In the genomic region with DNA sequence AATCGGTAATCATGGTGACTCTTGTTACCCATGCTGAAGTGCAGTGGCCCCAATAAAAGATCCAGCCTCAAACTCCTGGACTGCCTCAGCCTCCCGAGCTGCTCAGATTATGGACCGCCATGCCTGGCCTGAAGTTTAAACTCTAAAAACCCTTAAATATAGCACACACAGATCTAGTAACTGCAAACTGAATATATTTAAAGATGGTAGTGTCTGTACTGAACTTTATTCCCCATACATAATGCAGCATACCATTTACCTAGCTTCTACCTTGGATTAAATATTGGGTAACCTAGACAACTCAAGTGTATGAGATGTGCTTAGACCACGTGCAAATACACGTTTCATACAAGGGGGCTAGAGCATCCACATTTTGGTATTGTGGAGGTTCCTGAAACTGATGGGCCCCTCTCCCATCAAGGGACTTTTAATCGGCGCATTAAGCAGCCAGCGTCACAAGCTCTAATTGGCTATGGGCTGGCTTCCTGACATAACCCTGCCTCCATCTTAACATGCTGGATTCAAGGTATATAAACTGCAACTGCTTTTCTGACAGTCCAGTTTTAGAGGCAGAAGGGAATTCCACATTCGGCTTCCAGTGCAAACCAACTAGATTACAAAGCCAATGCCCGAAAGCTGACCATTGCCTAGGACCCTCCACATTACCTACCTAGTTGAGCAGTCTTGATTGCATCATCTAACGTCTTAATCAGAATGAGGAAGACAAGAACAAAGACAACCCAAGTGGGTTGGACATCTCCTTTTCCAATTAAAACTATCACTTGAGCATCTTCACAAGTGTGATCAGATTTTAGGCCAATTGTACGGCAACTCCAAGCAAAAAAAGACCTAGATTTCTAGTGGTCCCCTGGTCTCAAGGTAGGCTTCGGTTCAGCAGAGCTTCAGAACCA, we compare ENCODE assay signal across 10 cellular contexts. TPM values are rescaled to one million over a fixed set of nuclear protein-coding genes. Genes with fewer than 3 reads are reported as not detected.
A peak's percentile ranks its signal among the peaks of the same experiment; 100 is the strongest.
DNase-seq lines count a peak whose midpoint lies in the region; ATAC-seq and TF ChIP-seq lines count a peak whose summit lies in the region.
"Had no signal": no experiment of that assay in that cellular context is flagged by ENCODE, and none has a peak within 500 bp of the region (broad histone marks: within the 10 kb centered on the region; RNA-seq: fewer than 3 reads in every experiment).

No MANE protein-coding gene starts in this region.

- no peak for TF ChIP-seq CTCF in neural crest cell (conservative IDR thresholded peaks at IDR 0.05)

- H3K27me3 Mint-ChIP-seq in activated CD8-positive, alpha-beta memory T cell treated with anti-CD3 and anti-CD28 coated beads, Interleukin-2, amount 10 ng/mL, durations not matched to agents 7 days and 5 days: no peaks in the 10 kb centered on the region
- H3K27me3 Mint-ChIP-seq in neural crest cell (ENCODE audit: low read depth): peaks cover 39% of the 10 kb centered on the region

- no peaks in the 10 kb centered on the region for H3K9me3 Mint-ChIP-seq in activated CD8-positive, alpha-beta memory T cell treated with anti-CD3 and anti-CD28 coated beads, Interleukin-2, amount 10 ng/mL, durations not matched to agents 7 days and 5 days (ENCODE audit: low read depth)
- H3K9me3 Mint-ChIP-seq in neural crest cell: peaks cover 2% of the 10 kb centered on the region

- no peak overlapping the region for H3K4me3 Mint-ChIP-seq in activated CD8-positive, alpha-beta memory T cell treated with anti-CD3 and anti-CD28 coated beads, Interleukin-2, amount 10 ng/mL, durations not matched to agents 7 days and 5 days
- H3K4me3 Mint-ChIP-seq in neural crest cell: peak overlapping the region; percentile 74

- CTCF ChIA-PET in activated CD8-positive, alpha-beta memory T cell treated with anti-CD3 and anti-CD28 coated beads, Interleukin-2, amount 10 ng/mL, durations not matched to agents 7 days and 5 days (lab: Charles Lee): interaction anchor here (0.7 to 3.0 kb wide), 8 partner anchors 8 to 182 kb away, joined by 3 to 22 read pairs (median 5); partner anchors contain the start of genes CBX3 and NFE2L3

- H3K36me3 Mint-ChIP-seq in activated CD8-positive, alpha-beta memory T cell treated with anti-CD3 and anti-CD28 coated beads, Interleukin-2, amount 10 ng/mL, durations not matched to agents 7 days and 5 days: peaks cover 79% of the 10 kb centered on the region
- peaks cover 57% of the 10 kb centered on the region for H3K36me3 Mint-ChIP-seq in neural crest cell (ENCODE audit: low read depth)

- H3K4me1 Mint-ChIP-seq in activated CD8-positive, alpha-beta memory T cell treated with anti-CD3 and anti-CD28 coated beads, Interleukin-2, amount 10 ng/mL, durations not matched to agents 7 days and 5 days: peaks cover 75% of the 10 kb centered on the region
- H3K4me1 Mint-ChIP-seq in neural crest cell: peaks cover 68% of the 10 kb centered on the region

- DNase-seq in NCI-H1417 (lab: John Stamatoyannopoulos, UW) (peak in 2 of 3 experiments; percentile 34 to 71), NCI-H1417 treated with DMSO at 0.1 percent for 48 hours (lab: John Stamatoyannopoulos, UW) (no peak), LoVo (ENCODE audit: low spot score) (peak; percentile 46), neural crest cell (ENCODE audit: low read depth, low spot score) (no peak), hippocampal formation (lab: John Stamatoyannopoulos, UW) (no peak), GOT3 (lab: John Stamatoyannopoulos, UW) (no peak)
- no peak for DNase-seq in activated CD8-positive, alpha-beta memory T cell treated with anti-CD3 and anti-CD28 coated beads, Interleukin-2, amount 10 ng/mL, durations not matched to agents 7 days and 5 days
- DNase-seq: NCI-H2107; stimulated activated CD4-positive, alpha-beta T cell treated with anti-CD3 and anti-CD28 coated beads, Interleukin-4, amount 100 ng/mL, for 4 hours had no signal

- peak; percentile 15 for ATAC-seq in activated CD8-positive, alpha-beta memory T cell treated with anti-CD3 and anti-CD28 coated beads, Interleukin-2, amount 10 ng/mL, durations not matched to agents 7 days and 5 days
- ATAC-seq in GM21423 (IDR thresholded peaks at IDR 0.05; ENCODE audit: unreplicated experiment): no peak

- H3K27ac Mint-ChIP-seq in activated CD8-positive, alpha-beta memory T cell treated with anti-CD3 and anti-CD28 coated beads, Interleukin-2, amount 10 ng/mL, durations not matched to agents 7 days and 5 days: peak overlapping the region; percentile 81
- no peak overlapping the region for H3K27ac Mint-ChIP-seq in neural crest cell (ENCODE audit: unreplicated experiment)

RNA-seq across cellular contexts. Expression of gene HNRNPA2B1, which starts 12.9 kb away (rescaled TPM):
- 100 to 1,000 TPM; 768 to 857 TPM for total RNA-seq in activated CD8-positive, alpha-beta memory T cell treated with anti-CD3 and anti-CD28 coated beads, Interleukin-2, amount 10 ng/mL, durations not matched to agents 7 days and 5 days
- 1,068 and 1,071 TPM in 2 replicates for total RNA-seq in neural crest cell

RNA-seq across cellular contexts. Expression of gene CBX3, which starts 13.9 kb away (rescaled TPM):
- total RNA-seq in activated CD8-positive, alpha-beta memory T cell treated with anti-CD3 and anti-CD28 coated beads, Interleukin-2, amount 10 ng/mL, durations not matched to agents 7 days and 5 days: 100 to 1,000 TPM; 235 to 279 TPM
- total RNA-seq in neural crest cell: 291 and 293 TPM in 2 replicates

RNA-seq across cellular contexts. Expression of gene NFE2L3, which starts 35.6 kb away (rescaled TPM):
- total RNA-seq in activated CD8-positive, alpha-beta memory T cell treated with anti-CD3 and anti-CD28 coated beads, Interleukin-2, amount 10 ng/mL, durations not matched to agents 7 days and 5 days: 10 to 100 TPM; 20.1 to 44.4 TPM
- total RNA-seq in neural crest cell: 2.4 and 3.5 TPM in 2 replicates

Comparison
In these comparisons a context has a peak if more than half of its experiments do, and no peak if none do; other contexts are left out.
1. DNase-seq: peak in NCI-H1417 (2 of 3) and LoVo (single experiment); none in NCI-H1417 treated with DMSO at 0.1 percent for 48 hours (single experiment), activated CD8-positive, alpha-beta memory T cell treated with anti-CD3 and anti-CD28 coated beads, Interleukin-2, amount 10 ng/mL, durations not matched to agents 7 days and 5 days (single experiment), neural crest cell (single experiment), hippocampal formation (0 of 2) and GOT3 (single experiment).